ENCODE assay signal across 1 cellular context in genomic region chr2:171772373-171772772, GRCh38.
A peak's percentile ranks its signal among the peaks of the same experiment; 100 is the strongest.
TF ChIP-seq lines count a peak whose summit lies in the region.

No MANE protein-coding gene starts in this region.

TF ChIP-seq in HepG2, 621 proteins besides CTCF, POLR2A, EP300 and RAD21 (continued from another document and continues in another):
- TF ChIP-seq LRRFIP1 (CRISPR knock-in tag; conservative IDR thresholded peaks at IDR 0.05) (no peak), WIZ (CRISPR knock-in tag; IDR thresholded peaks at IDR 0.05) (no peak), ZNF235 (CRISPR knock-in tag; IDR thresholded peaks at IDR 0.05; ENCODE audit: borderline replicate concordance) (no peak), SRY (CRISPR knock-in tag; IDR thresholded peaks at IDR 0.05) (no peak), JDP2 (CRISPR knock-in tag; IDR thresholded peaks at IDR 0.05; ENCODE audit: borderline replicate concordance) (no peak), DZIP1 (CRISPR knock-in tag; IDR thresholded peaks at IDR 0.05) (no peak), IRF2 (CRISPR knock-in tag; IDR thresholded peaks at IDR 0.05) (0 out of 2 replicates have a peak, but pooled peaks have one; percentile 26), POGK (CRISPR knock-in tag; conservative IDR thresholded peaks at IDR 0.05) (0 out of 2 replicates have a peak, but pooled peaks have one; percentile 24), TRAFD1 (CRISPR knock-in tag; IDR thresholded peaks at IDR 0.05; ENCODE audit: borderline replicate concordance) (no peak), ZNF275 (CRISPR knock-in tag; IDR thresholded peaks at IDR 0.05; ENCODE audit: borderline replicate concordance) (no peak), ZNF562 (CRISPR knock-in tag; IDR thresholded peaks at IDR 0.05; ENCODE audit: borderline replicate concordance) (no peak), PRDM4 (CRISPR knock-in tag; IDR thresholded peaks at IDR 0.05; ENCODE audit: borderline replicate concordance) (no peak), CSRNP1 (CRISPR knock-in tag; IDR thresholded peaks at IDR 0.05) (no peak), ZNF121 (CRISPR knock-in tag; IDR thresholded peaks at IDR 0.05) (no peak), TEAD3 (CRISPR knock-in tag; optimal IDR thresholded peaks at IDR 0.05; ENCODE audit: borderline replicate concordance) (peak; percentile 66), GATAD1 (CRISPR knock-in tag; IDR thresholded peaks at IDR 0.05) (0 out of 2 replicates have a peak, but pooled peaks have one; percentile 41), RBM39 (IDR thresholded peaks at IDR 0.05; ENCODE audit: low read depth, low read length, poor library complexity, severe bottlenecking) (no peak), ZNF431 (CRISPR knock-in tag; IDR thresholded peaks at IDR 0.05; ENCODE audit: borderline replicate concordance, low read depth) (no peak), ZNF609 (CRISPR knock-in tag; IDR thresholded peaks at IDR 0.05; ENCODE audit: borderline replicate concordance) (no peak), ZC3H4 (CRISPR knock-in tag; IDR thresholded peaks at IDR 0.05; ENCODE audit: borderline replicate concordance) (no peak), TAF1 (CRISPR knock-in tag; IDR thresholded peaks at IDR 0.05) (no peak), ZSCAN29 (CRISPR knock-in tag; conservative IDR thresholded peaks at IDR 0.05) (no peak), ZNF274 (CRISPR knock-in tag; IDR thresholded peaks at IDR 0.05) (no peak), HNRNPUL1 (IDR thresholded peaks at IDR 0.05; ENCODE audit: low read depth, low read length) (no peak), ZNF564 (CRISPR knock-in tag; IDR thresholded peaks at IDR 0.05) (no peak), NFAT5 (CRISPR knock-in tag; IDR thresholded peaks at IDR 0.05) (no peak), SRSF9 (IDR thresholded peaks at IDR 0.05; ENCODE audit: borderline replicate concordance, insufficient read depth, low read depth, low read length, poor library complexity, severe bottlenecking) (no peak), ZNF263 (CRISPR knock-in tag; IDR thresholded peaks at IDR 0.05) (no peak)
